Comparison of ENCODE assay signal across 21 cellular contexts in genomic region chr15:96366526-96366877, GRCh38. TPM values are rescaled to one million over a fixed set of nuclear protein-coding genes. Genes with fewer than 3 reads are reported as not detected.
DNase-seq lines count a peak whose midpoint lies in the region; ATAC-seq, FAIRE-seq and TF ChIP-seq lines count a peak whose summit lies in the region.
"Had no signal": no experiment of that assay in that cellular context is flagged by ENCODE, and none has a peak within 500 bp of the region (broad histone marks: within the 10 kb centered on the region; RNA-seq: fewer than 3 reads in every experiment).

No MANE protein-coding gene starts in this region.

- no peak overlapping the region for H2AFZ ChIP-seq in GM12878 (ENCODE audit: control insufficient read depth, low read depth, low read length)

- peaks cover 88% of the 10 kb centered on the region for H3K27me3 Mint-ChIP-seq in activated naive CD8-positive, alpha-beta T cell treated with anti-CD3 and anti-CD28 coated beads, Interleukin-2, amount 10 ng/mL, durations not matched to agents 7 days and 5 days
- peaks cover 86% of the 10 kb centered on the region for H3K27me3 Mint-ChIP-seq in activated naive CD8-positive, alpha-beta T cell treated with anti-CD3 and anti-CD28 coated beads, Interleukin-2, amount 50 U/mL, for 24 hours
- H3K27me3 Mint-ChIP-seq in nephron progenitor cell (ENCODE audit: low read depth, poor library complexity): peaks cover 100% of the 10 kb centered on the region

- H3K36me3 Mint-ChIP-seq in activated naive CD8-positive, alpha-beta T cell treated with anti-CD3 and anti-CD28 coated beads, Interleukin-2, amount 10 ng/mL, durations not matched to agents 7 days and 5 days: peaks cover 2% of the 10 kb centered on the region
- peaks cover 3% of the 10 kb centered on the region for H3K36me3 Mint-ChIP-seq in activated naive CD8-positive, alpha-beta T cell treated with anti-CD3 and anti-CD28 coated beads, Interleukin-2, amount 50 U/mL, for 24 hours (ENCODE audit: low read depth)
- H3K36me3 Mint-ChIP-seq in nephron progenitor cell (ENCODE audit: low read depth): no peaks in the 10 kb centered on the region

- in situ Hi-C loops in GM12878 (cut with MboI): no loop called here

- peaks cover 1% of the 10 kb centered on the region for H3K4me1 Mint-ChIP-seq in activated naive CD8-positive, alpha-beta T cell treated with anti-CD3 and anti-CD28 coated beads, Interleukin-2, amount 10 ng/mL, durations not matched to agents 7 days and 5 days
- no peaks in the 10 kb centered on the region for H3K4me1 Mint-ChIP-seq in activated naive CD8-positive, alpha-beta T cell treated with anti-CD3 and anti-CD28 coated beads, Interleukin-2, amount 50 U/mL, for 24 hours
- peaks cover 72% of the 10 kb centered on the region for H3K4me1 Mint-ChIP-seq in nephron progenitor cell

- H3K4me2 ChIP-seq in GM12878 (ENCODE audit: control insufficient read depth, insufficient read depth): no peak overlapping the region

- no TSS peak for BruUV-seq in GM12878 (replicated peaks; lab: Mats Ljungman, UMichigan)

- H3K9ac ChIP-seq in GM12878 (ENCODE audit: control insufficient read depth, insufficient read depth, low read length) (no peak overlapping the region), colonic mucosa (ENCODE audit: low read depth in 2 of 2, low read length in 2 of 2) (no peak overlapping the region)

- no peak for ATAC-seq in activated naive CD8-positive, alpha-beta T cell treated with anti-CD3 and anti-CD28 coated beads, Interleukin-2, amount 10 ng/mL, durations not matched to agents 7 days and 5 days (ENCODE audit: low read depth)
- no peak for ATAC-seq in activated naive CD8-positive, alpha-beta T cell treated with anti-CD3 and anti-CD28 coated beads, Interleukin-2, amount 50 U/mL, for 24 hours
- ATAC-seq in GM12878 (0 out of 3 replicates have a peak, but pooled peaks have one; percentile 5), GM21360 (IDR thresholded peaks at IDR 0.05; ENCODE audit: unreplicated experiment) (no peak)

- no peaks in the 10 kb centered on the region for H3K36me3 ChIP-seq in GM12878 (ENCODE audit: control insufficient read depth in 2 of 2, insufficient read depth in 2 of 2, low read length in 1 of 2)
- no peaks in the 10 kb centered on the region for H3K36me3 ChIP-seq in colonic mucosa
- H3K36me3 ChIP-seq: Peyer's patch had no signal

- TF ChIP-seq POLR2A in GM12878 (IDR thresholded peaks at IDR 0.05; ENCODE audit: low read depth, low read length): no peak

- no peaks in the 10 kb centered on the region for H3K79me2 ChIP-seq in GM12878 (ENCODE audit: control insufficient read depth, insufficient read depth, low read length)

- H3K27ac Mint-ChIP-seq in activated naive CD8-positive, alpha-beta T cell treated with anti-CD3 and anti-CD28 coated beads, Interleukin-2, amount 10 ng/mL, durations not matched to agents 7 days and 5 days: no peak overlapping the region
- no peak overlapping the region for H3K27ac Mint-ChIP-seq in activated naive CD8-positive, alpha-beta T cell treated with anti-CD3 and anti-CD28 coated beads, Interleukin-2, amount 50 U/mL, for 24 hours
- no peak overlapping the region for H3K27ac Mint-ChIP-seq in nephron progenitor cell

- no peak overlapping the region for H3K4me3 Mint-ChIP-seq in activated naive CD8-positive, alpha-beta T cell treated with anti-CD3 and anti-CD28 coated beads, Interleukin-2, amount 10 ng/mL, durations not matched to agents 7 days and 5 days
- no peak overlapping the region for H3K4me3 Mint-ChIP-seq in activated naive CD8-positive, alpha-beta T cell treated with anti-CD3 and anti-CD28 coated beads, Interleukin-2, amount 50 U/mL, for 24 hours
- peak overlapping the region; percentile 79 for H3K4me3 Mint-ChIP-seq in nephron progenitor cell

- FAIRE-seq in GM12878 (lab: Jason Lieb, UNC): no peak
- FAIRE-seq: HTR-8/SVneo had no signal

- CTCF ChIA-PET in GM12878 (lab: Yijun Ruan, JAX): interaction anchor here (2.1 kb wide), 1 partner anchor 10 kb away, joined by 4 read pairs; no protein-coding TSS in a partner anchor

- RAD21 ChIA-PET in GM12878 (lab: Charles Lee; ENCODE audit: unreplicated experiment): no interaction called here

- no peak for TF ChIP-seq EP300 in GM12878 (IDR thresholded peaks at IDR 0.05; ENCODE audit: borderline replicate concordance in 1 of 2, control insufficient read depth in 1 of 2, low read depth in 2 of 2, low read length in 2 of 2)

- DNase-seq in activated naive CD8-positive, alpha-beta T cell treated with anti-CD3 and anti-CD28 coated beads, Interleukin-2, amount 10 ng/mL, durations not matched to agents 7 days and 5 days: peak; percentile 29
- no peak for DNase-seq in activated naive CD8-positive, alpha-beta T cell treated with anti-CD3 and anti-CD28 coated beads, Interleukin-2, amount 50 U/mL, for 24 hours
- DNase-seq in GM12878 (ENCODE audit: low read depth, low spot score) (no peak), nephron progenitor cell (no peak), LoVo (ENCODE audit: low spot score) (no peak), HK-2 (ENCODE audit: unreplicated experiment) (no peak), colonic mucosa (no peak)
- DNase-seq: 8988T, DMS153, EL, KBM-7, NCI-H1092, NCI-H1694, NCI-H2107, NCI-H345, NCI-H69, Peyer's patch, SHP77 treated with DMSO at 0.1 percent for 48 hours had no signal

- WGBS in GM12878 (ENCODE audit: insufficient coverage, insufficient replicate concordance, low lambda C conversion rate, missing lambda C conversion rate): 29% methylated on average over 22 of the region's 22 CpGs

- no peaks in the 10 kb centered on the region for H3K9me3 Mint-ChIP-seq in activated naive CD8-positive, alpha-beta T cell treated with anti-CD3 and anti-CD28 coated beads, Interleukin-2, amount 10 ng/mL, durations not matched to agents 7 days and 5 days
- H3K9me3 Mint-ChIP-seq in activated naive CD8-positive, alpha-beta T cell treated with anti-CD3 and anti-CD28 coated beads, Interleukin-2, amount 50 U/mL, for 24 hours: no peaks in the 10 kb centered on the region
- no peaks in the 10 kb centered on the region for H3K9me3 Mint-ChIP-seq in nephron progenitor cell

- SMC1A ChIA-PET in GM12878 (lab: Charles Lee; ENCODE audit: uncharacterized antibody, unreplicated experiment): no interaction called here

- no peaks in the 10 kb centered on the region for H4K20me1 ChIP-seq in GM12878 (ENCODE audit: control insufficient read depth, insufficient read depth)

- POLR2A ChIA-PET in activated naive CD8-positive, alpha-beta T cell treated with anti-CD3 and anti-CD28 coated beads, Interleukin-2, amount 10 ng/mL, durations not matched to agents 7 days and 5 days (lab: Charles Lee): no interaction called here
- POLR2A ChIA-PET in GM12878 (lab: Charles Lee): interaction anchor here (0.6 kb wide), 1 partner anchor 199 kb away, joined by 3 read pairs; no protein-coding TSS in a partner anchor

- H3K27me3 ChIP-seq in GM12878 (replicated peaks in 1 of 2; ENCODE audit: control insufficient read depth in 2 of 2, insufficient read depth in 2 of 2, low read length in 1 of 2) (peaks cover 14 to 20% of the 10 kb centered on the region in 2 experiments; a peak in 3 of 4 replicates), colonic mucosa (peaks cover 49% of the 10 kb centered on the region)

- no peak overlapping the region for H3K4me3 ChIP-seq in GM12878
- H3K4me3 ChIP-seq in colonic mucosa: no peak overlapping the region
- H3K4me3 ChIP-seq: Peyer's patch had no signal

- H3K27ac ChIP-seq in GM12878 (ENCODE audit: control insufficient read depth, insufficient read depth) (no peak overlapping the region), colonic mucosa (no peak overlapping the region)
- H3K27ac ChIP-seq: C4-2B, Peyer's patch had no signal

- intact Hi-C loops in GM12878 (cut with micrococcal nuclease; ENCODE audit: unreplicated experiment): no loop called here
- intact Hi-C loops in colonic mucosa (cut with DNase I): no loop called here

- no peaks in the 10 kb centered on the region for H3K4me1 ChIP-seq in GM12878 (ENCODE audit: control insufficient read depth, insufficient read depth, low read length)
- H3K4me1 ChIP-seq in colonic mucosa: no peaks in the 10 kb centered on the region
- H3K4me1 ChIP-seq: Peyer's patch had no signal

- no peaks in the 10 kb centered on the region; the same call in 2 of the 3 replicates for H3K9me3 ChIP-seq in GM12878 (replicated peaks; ENCODE audit: control insufficient read depth, insufficient read depth, low read length)
- H3K9me3 ChIP-seq in colonic mucosa: no peaks in the 10 kb centered on the region
- H3K9me3 ChIP-seq: Peyer's patch had no signal

- TF ChIP-seq RAD21 in GM12878 (IDR thresholded peaks at IDR 0.05; ENCODE audit: insufficient read depth, low read depth, low read length): no peak

- TF ChIP-seq CTCF in GM12878 (IDR thresholded peaks at IDR 0.05 in 2 of 3, conservative IDR thresholded peaks at IDR 0.05 in 1 of 3; ENCODE audit: control insufficient read depth in 2 of 3, extremely low read depth in 1 of 3, insufficient read depth in 1 of 3, low read depth in 3 of 3, low read length in 3 of 3): no peak
- TF ChIP-seq CTCF in nephron progenitor cell (IDR thresholded peaks at IDR 0.05): no peak
- no peak for TF ChIP-seq CTCF in colonic mucosa (IDR thresholded peaks at IDR 0.05)

TF ChIP-seq in GM12878, 131 proteins besides CTCF, POLR2A, EP300 and RAD21 (continues in another document):
- TF ChIP-seq PAX8 (IDR thresholded peaks at IDR 0.05): no peak

RNA-seq across cellular contexts. Expression of gene NR2F2, which starts 36.0 kb away (rescaled TPM):
- total RNA-seq in activated naive CD8-positive, alpha-beta T cell treated with anti-CD3 and anti-CD28 coated beads, Interleukin-2, amount 10 ng/mL, durations not matched to agents 7 days and 5 days: not detected
- 21.4 and 23.4 TPM in 2 replicates for total RNA-seq in GM12878 (2013; cell fraction: nucleolus; rRNA removed)
- 0.82 and 1.1 TPM in 2 replicates for total RNA-seq in GM12878 (2014; rRNA removed)
- total RNA-seq in GM12878 (2014; rRNA removed; fragmentation: Illumina TruSeq; extraction: Trizol): 1.7 and 1.9 TPM in 2 replicates
- 9.4 and 10.1 TPM in 2 replicates for total RNA-seq in GM12878 (2021)
- 0.34 TPM for polyA plus RNA-seq in GM12878 (2011; ENCODE audit: low read depth)
- 8.7 and 10.0 TPM in 2 replicates for polyA plus RNA-seq in GM12878 (2011; rRNA removed)
- 13.9 and 14.3 TPM in 2 replicates for polyA plus RNA-seq in GM12878 (2011; cell fraction: cytosol; rRNA removed)
- 14.0 and 17.0 TPM in 2 replicates for polyA plus RNA-seq in GM12878 (2011; cell fraction: nucleus; rRNA removed)
- polyA plus RNA-seq in GM12878 (2012): 2.4 and 2.6 TPM in 2 replicates
- 6.9 TPM in 2 replicates for polyA plus RNA-seq in GM12878 (2014; fragmentation: Illumina TruSeq; extraction: Trizol)
- polyA plus RNA-seq in GM12878 (2014; fragmentation: Nextera tagmentation; extraction: Ambion mirVana): 1 to 10 TPM; 2.3 to 3.2 TPM
- polyA plus RNA-seq in GM12878 (2014; rRNA removed): 3.7 and 6.6 TPM in 2 replicates
- polyA plus RNA-seq in GM12878 (2016; fragmentation: Nextera tagmentation; extraction: Ambion mirVana): 1 to 10 TPM; 1.8 to 3.1 TPM
- 7.2 and 11.2 TPM in 2 replicates for polyA minus RNA-seq in GM12878 (2011; rRNA and poly(A)+ RNA removed)
- 12.4 and 19.1 TPM in 2 replicates for polyA minus RNA-seq in GM12878 (2011; cell fraction: cytosol; rRNA and poly(A)+ RNA removed)
- 9.9 and 15.4 TPM in 2 replicates for polyA minus RNA-seq in GM12878 (2011; cell fraction: nucleus; rRNA and poly(A)+ RNA removed)
- 10 to 100 TPM; 25.7 to 35.0 TPM for total RNA-seq in colonic mucosa
